24 cellular contexts compared by ENCODE assay signal in genomic region chr16:88582912-88583575, GRCh38. TPM values are rescaled to one million over a fixed set of nuclear protein-coding genes. Genes with fewer than 3 reads are reported as not detected.
DNase-seq lines count a peak whose midpoint lies in the region; ATAC-seq, FAIRE-seq and TF ChIP-seq lines count a peak whose summit lies in the region.
"Had no signal": no experiment of that assay in that cellular context is flagged by ENCODE, and none has a peak within 500 bp of the region (broad histone marks: within the 10 kb centered on the region; RNA-seq: fewer than 3 reads in every experiment).

No MANE protein-coding gene starts in this region.

- no peaks in the 10 kb centered on the region for H3K27me3 Mint-ChIP-seq in activated CD8-positive, alpha-beta memory T cell treated with anti-CD3 and anti-CD28 coated beads, Interleukin-2, amount 10 ng/mL, durations not matched to agents 7 days and 5 days
- no peaks in the 10 kb centered on the region for H3K27me3 Mint-ChIP-seq in CD4-positive, CD25-positive, alpha-beta regulatory T cell
- no peaks in the 10 kb centered on the region for H3K27me3 Mint-ChIP-seq in T-helper 17 cell
- H3K27me3 Mint-ChIP-seq: B cell had no signal

- whole genome bisulfite sequencing in K562 (ENCODE audit: insufficient coverage, low coverage, missing lambda C conversion rate), result 91% methylated on average over 13 of the region's 14 CpGs

- no peak for ATAC-seq in activated CD8-positive, alpha-beta memory T cell treated with anti-CD3 and anti-CD28 coated beads, Interleukin-2, amount 10 ng/mL, durations not matched to agents 7 days and 5 days
- ATAC-seq in CD4-positive, CD25-positive, alpha-beta regulatory T cell (ENCODE audit: low read depth in 2 of 2), result peak in 1 of 2 donors; percentile 49
- ATAC-seq in T-helper 17 cell (no peak), K562 (no peak)
- ATAC-seq: SK-N-SH treated with all-trans-retinoic acid at 6 μM for 48 hours had no signal

- peak overlapping the region; percentile 60 for H3K27ac ChIP-seq in CD4-positive, CD25-positive, alpha-beta regulatory T cell (ENCODE audit: insufficient read depth, low read length, poor library complexity, severe bottlenecking)
- H3K27ac ChIP-seq in K562 (ENCODE audit: extremely low read depth, low read depth, low read length), result no peak overlapping the region
- H3K27ac ChIP-seq: HL-60, KMS-11, Peyer's patch had no signal

- no peak overlapping the region for H2AFZ ChIP-seq in K562 (ENCODE audit: low read depth, low read length)

- no peak for TF ChIP-seq EP300 in K562 (IDR thresholded peaks at IDR 0.05; ENCODE audit: low read length)

- H3K36me3 ChIP-seq in CD4-positive, CD25-positive, alpha-beta regulatory T cell (ENCODE audit: control insufficient read depth, insufficient read depth, low read length), result peaks cover 56% of the 10 kb centered on the region
- peaks cover 94% of the 10 kb centered on the region for H3K36me3 ChIP-seq in K562 (ENCODE audit: control insufficient read depth, insufficient read depth, low read length)

- POLR2A ChIA-PET in K562 (lab: Yijun Ruan, JAX), result interaction anchor here (1.0 to 3.6 kb wide), 2 partner anchors 12 to 34 kb away, joined by 3 to 27 read pairs; partner anchors contain the start of gene ZC3H18

- H3K9me3 Mint-ChIP-seq in activated CD8-positive, alpha-beta memory T cell treated with anti-CD3 and anti-CD28 coated beads, Interleukin-2, amount 10 ng/mL, durations not matched to agents 7 days and 5 days (ENCODE audit: low read depth), result no peaks in the 10 kb centered on the region
- H3K9me3 Mint-ChIP-seq in CD4-positive, CD25-positive, alpha-beta regulatory T cell, result peaks cover 0 to 1% (median 0%) of the 10 kb centered on the region in 7 donors
- H3K9me3 Mint-ChIP-seq: HFFc6 had no signal

- no peak for TF ChIP-seq RAD21 in K562 (CRISPR knock-in tag; conservative IDR thresholded peaks at IDR 0.05 in 1 of 2, IDR thresholded peaks at IDR 0.05 in 1 of 2)

- no peaks in the 10 kb centered on the region for H3K9me3 ChIP-seq in CD4-positive, CD25-positive, alpha-beta regulatory T cell (ENCODE audit: control insufficient read depth in 2 of 2, low read length in 2 of 2)
- H3K9me3 ChIP-seq in T-helper 17 cell (ENCODE audit: control insufficient read depth, low read length, poor library complexity, severe bottlenecking), result no peaks in the 10 kb centered on the region
- H3K9me3 ChIP-seq in K562 (replicated peaks; ENCODE audit: control insufficient read depth, insufficient read depth, low read depth, low read length), result no peaks in the 10 kb centered on the region
- H3K9me3 ChIP-seq: Peyer's patch had no signal

- peaks cover 6% of the 10 kb centered on the region for H3K9me1 ChIP-seq in K562 (ENCODE audit: control insufficient read depth, insufficient read depth, low read length)

- H3K9ac ChIP-seq in K562 (ENCODE audit: insufficient read depth in 1 of 2, low read depth in 2 of 2, low read length in 2 of 2), result peak overlapping the region in 1 of 2 experiments; percentile 62; a peak in 2 of 4 replicates
- H3K9ac ChIP-seq: KMS-11 had no signal

- H3K4me3 ChIP-seq in CD4-positive, CD25-positive, alpha-beta regulatory T cell (ENCODE audit: low read depth, low read length), result no peak overlapping the region
- no peak overlapping the region for H3K4me3 ChIP-seq in K562
- H3K4me3 ChIP-seq: Peyer's patch had no signal

- peaks cover 45% of the 10 kb centered on the region for H4K20me1 ChIP-seq in K562 (replicated peaks; ENCODE audit: control insufficient read depth, insufficient read depth, low read length)

- intact Hi-C loops in K562 (cut with micrococcal nuclease), result no loop called here

- H3K4me1 Mint-ChIP-seq in activated CD8-positive, alpha-beta memory T cell treated with anti-CD3 and anti-CD28 coated beads, Interleukin-2, amount 10 ng/mL, durations not matched to agents 7 days and 5 days, result peaks cover 46% of the 10 kb centered on the region
- H3K4me1 Mint-ChIP-seq in CD4-positive, CD25-positive, alpha-beta regulatory T cell, result peaks cover 13 to 81% (median 43%) of the 10 kb centered on the region in 4 donors
- H3K4me1 Mint-ChIP-seq in T-helper 17 cell, result peaks cover 30% of the 10 kb centered on the region
- H3K4me1 Mint-ChIP-seq: CD14-positive monocyte had no signal

- peak overlapping the region; percentile 45 for H3K27ac Mint-ChIP-seq in activated CD8-positive, alpha-beta memory T cell treated with anti-CD3 and anti-CD28 coated beads, Interleukin-2, amount 10 ng/mL, durations not matched to agents 7 days and 5 days
- peak overlapping the region in 2 of 3 donors; percentile 63 to 85 for H3K27ac Mint-ChIP-seq in CD4-positive, CD25-positive, alpha-beta regulatory T cell
- H3K27ac Mint-ChIP-seq in T-helper 17 cell, result peak overlapping the region; percentile 86
- H3K27ac Mint-ChIP-seq: B cell, HFFc6 had no signal

- no peak for TF ChIP-seq POLR2A in K562 (conservative IDR thresholded peaks at IDR 0.05)

- in situ Hi-C loops in K562 (cut with MboI), result no loop called here

- H3K4me1 ChIP-seq in CD4-positive, CD25-positive, alpha-beta regulatory T cell (ENCODE audit: control insufficient read depth, insufficient read depth, low read length, poor library complexity, severe bottlenecking), result peaks cover 41% of the 10 kb centered on the region
- H3K4me1 ChIP-seq in K562 (replicated peaks in 1 of 2; ENCODE audit: control insufficient read depth in 2 of 2, insufficient read depth in 2 of 2, low read length in 2 of 2), result peaks cover 0 to 11% of the 10 kb centered on the region in 2 experiments; a peak in 2 of 5 replicates
- H3K4me1 ChIP-seq: Peyer's patch had no signal

- no TSS peak for BruUV-seq in K562 (replicated peaks; lab: Mats Ljungman, UMichigan)

- H3K79me2 ChIP-seq in K562 (ENCODE audit: control insufficient read depth, insufficient read depth, low read length), result peaks cover 78% of the 10 kb centered on the region

- no peaks in the 10 kb centered on the region for H3K27me3 ChIP-seq in CD4-positive, CD25-positive, alpha-beta regulatory T cell (ENCODE audit: control insufficient read depth, insufficient read depth, low read length)
- no peaks in the 10 kb centered on the region for H3K27me3 ChIP-seq in K562 (ENCODE audit: control insufficient read depth in 2 of 2, insufficient read depth in 2 of 2, low read length in 2 of 2)
- H3K27me3 ChIP-seq: Peyer's patch had no signal

- TF ChIP-seq CTCF in K562 (IDR thresholded peaks at IDR 0.05 in 2 of 3, conservative IDR thresholded peaks at IDR 0.05 in 1 of 3; ENCODE audit: insufficient read depth in 2 of 3, low read depth in 1 of 3, low read length in 3 of 3), result no peak

- CTCF ChIA-PET in activated CD8-positive, alpha-beta memory T cell treated with anti-CD3 and anti-CD28 coated beads, Interleukin-2, amount 10 ng/mL, durations not matched to agents 7 days and 5 days (lab: Charles Lee), result interaction anchor here (1.9 kb wide), 2 partner anchors 13 to 37 kb away, joined by 5 to 10 read pairs; partner anchors contain the start of gene ZC3H18
- CTCF ChIA-PET in K562 (lab: Yijun Ruan, JAX; ENCODE audit: low intra/inter-chr PET ratio), result no interaction called here

- DNase-seq in activated CD8-positive, alpha-beta memory T cell treated with anti-CD3 and anti-CD28 coated beads, Interleukin-2, amount 10 ng/mL, durations not matched to agents 7 days and 5 days, result no peak
- no peak for DNase-seq in activated CD8-positive, alpha-beta memory T cell treated with anti-CD3 and anti-CD28 coated beads, Interleukin-2, amount 50 U/mL, for 4 hours
- DNase-seq in CD4-positive, CD25-positive, alpha-beta regulatory T cell, result peak in 1 of 3 donors; percentile 57
- no peak for DNase-seq in T-helper 17 cell
- DNase-seq in K562 (ENCODE audit: extremely low read depth in 1 of 4, low spot score in 3 of 4), result no peak
- DNase-seq in NCI-H446 (lab: John Stamatoyannopoulos, UW), result no peak
- DNase-seq in NCI-H345 (lab: John Stamatoyannopoulos, UW), result no peak
- DNase-seq: COR-L47, DMS79, H7, HFFc6, NCI-H1105 treated with DMSO at 0.1 percent for 48 hours, NCI-H2029 treated with DMSO at 0.1 percent for 48 hours, NCI-H226, NCI-H524 treated with DMSO at 0.1 percent for 48 hours, NCI-H82, Peyer's patch had no signal

- peaks cover 25% of the 10 kb centered on the region for H3K36me3 Mint-ChIP-seq in activated CD8-positive, alpha-beta memory T cell treated with anti-CD3 and anti-CD28 coated beads, Interleukin-2, amount 10 ng/mL, durations not matched to agents 7 days and 5 days
- peaks cover 20% of the 10 kb centered on the region for H3K36me3 Mint-ChIP-seq in CD4-positive, CD25-positive, alpha-beta regulatory T cell
- H3K36me3 Mint-ChIP-seq in T-helper 17 cell (ENCODE audit: low read depth), result peaks cover 7% of the 10 kb centered on the region

- no peak for FAIRE-seq in K562 (lab: Jason Lieb, UNC)
- FAIRE-seq: A204.1, GM19239 had no signal

- no peak overlapping the region for H3K4me3 Mint-ChIP-seq in activated CD8-positive, alpha-beta memory T cell treated with anti-CD3 and anti-CD28 coated beads, Interleukin-2, amount 10 ng/mL, durations not matched to agents 7 days and 5 days
- peak overlapping the region in 3 of 4 donors; percentile 66 to 70 (median 69) for H3K4me3 Mint-ChIP-seq in CD4-positive, CD25-positive, alpha-beta regulatory T cell
- H3K4me3 Mint-ChIP-seq in T-helper 17 cell, result no peak overlapping the region
- H3K4me3 Mint-ChIP-seq: B cell, CD14-positive monocyte, HFFc6 had no signal

- no peak overlapping the region for H3K4me2 ChIP-seq in K562 (ENCODE audit: insufficient read depth, low read length)
- H3K4me2 ChIP-seq: KMS-11 had no signal

RNA-seq across cellular contexts. Expression of gene ZC3H18, which starts 12.8 kb away (rescaled TPM):
- 10 to 100 TPM; 88.1 to 93.9 TPM for total RNA-seq in activated CD8-positive, alpha-beta memory T cell treated with anti-CD3 and anti-CD28 coated beads, Interleukin-2, amount 10 ng/mL, durations not matched to agents 7 days and 5 days
- 162 TPM for total RNA-seq in CD4-positive, CD25-positive, alpha-beta regulatory T cell
- polyA plus RNA-seq in CD4-positive, CD25-positive, alpha-beta regulatory T cell, result 10 to 100 TPM; 10.9 to 15.3 (median 12.8) TPM
- total RNA-seq in T-helper 17 cell (100 to 1,000 TPM; 100 to 141 TPM), K562 (2014; rRNA removed) (26.9 and 35.1 TPM in 2 replicates), K562 (2014; rRNA removed; fragmentation: Illumina TruSeq; extraction: Trizol) (16.0 and 16.3 TPM in 2 replicates), K562 (2015; rRNA removed; fragmentation: Illumina TruSeq; extraction: Trizol) (31.1 and 33.9 TPM in 2 replicates), K562 (2021) (81.3 and 88.7 TPM in 2 replicates)
- total RNA-seq in K562 (2011; cell fraction: chromatin; rRNA removed; ENCODE audit: low replicate concordance), result 74.4 and 112 TPM in 2 replicates
- total RNA-seq in K562 (2011; cell fraction: nucleolus; rRNA removed), result 51.3 and 61.4 TPM in 2 replicates
- total RNA-seq in K562 (2011; cell fraction: nucleoplasm; rRNA removed), result 61.1 and 63.4 TPM in 2 replicates
- polyA plus RNA-seq in K562 (2011; rRNA removed) (12.5 and 15.8 TPM in 2 replicates), K562 (2014; fragmentation: Illumina TruSeq; extraction: Trizol) (60.7 and 65.3 TPM in 2 replicates), K562 (2014; fragmentation: Nextera tagmentation; extraction: Ambion mirVana) (1 to 10 TPM; 1.7 to 2.0 TPM), K562 (2014; rRNA removed) (37.1 and 49.2 TPM in 2 replicates)
- 10.1 and 15.8 TPM in 2 replicates for polyA plus RNA-seq in K562 (2011; cell fraction: cytosol; rRNA removed)
- 43.3 and 65.6 TPM in 2 replicates for polyA plus RNA-seq in K562 (2011; cell fraction: nucleus; rRNA removed)
- 57.6 and 59.2 TPM in 2 replicates for polyA plus RNA-seq in K562 (2012)
- polyA minus RNA-seq in K562 (2011; rRNA and poly(A)+ RNA removed), result 7.9 and 9.1 TPM in 2 replicates
- polyA minus RNA-seq in K562 (2011; cell fraction: cytosol; rRNA and poly(A)+ RNA removed), result 23.7 and 30.6 TPM in 2 replicates
- polyA minus RNA-seq in K562 (2011; cell fraction: nucleus; rRNA and poly(A)+ RNA removed), result 17.5 and 19.1 TPM in 2 replicates

RNA-seq across cellular contexts. Expression of gene IL17C, which starts 55.3 kb away (rescaled TPM):
- total RNA-seq in activated CD8-positive, alpha-beta memory T cell treated with anti-CD3 and anti-CD28 coated beads, Interleukin-2, amount 10 ng/mL, durations not matched to agents 7 days and 5 days, result under 1 TPM in 1 of 2 experiments, not detected in 1; 0.29 TPM
- 1.2 TPM for total RNA-seq in CD4-positive, CD25-positive, alpha-beta regulatory T cell
- not detected for polyA plus RNA-seq in CD4-positive, CD25-positive, alpha-beta regulatory T cell
- total RNA-seq in T-helper 17 cell, result under 1 TPM; 0.65 to 0.86 TPM
- total RNA-seq in K562 (2011; cell fraction: chromatin; rRNA removed; ENCODE audit: low replicate concordance), result not detected in 2 replicates
- total RNA-seq in K562 (2011; cell fraction: nucleolus; rRNA removed), result not detected in 2 replicates
- total RNA-seq in K562 (2011; cell fraction: nucleoplasm; rRNA removed), result not detected in 2 replicates
- total RNA-seq in K562 (2014; rRNA removed), result not detected in 2 replicates
- total RNA-seq in K562 (2014; rRNA removed; fragmentation: Illumina TruSeq; extraction: Trizol), result not detected in 2 replicates
- not detected in 2 replicates for total RNA-seq in K562 (2015; rRNA removed; fragmentation: Illumina TruSeq; extraction: Trizol)
- not detected in 2 replicates for total RNA-seq in K562 (2021)
- polyA plus RNA-seq in K562 (2011; rRNA removed), result not detected in 2 replicates
- polyA plus RNA-seq in K562 (2011; cell fraction: cytosol; rRNA removed), result not detected in 2 replicates
- 0.21 TPM in 1 of 2 replicates, not detected in the other for polyA plus RNA-seq in K562 (2011; cell fraction: nucleus; rRNA removed)
- not detected in 2 replicates for polyA plus RNA-seq in K562 (2012)
- polyA plus RNA-seq in K562 (2014; fragmentation: Illumina TruSeq; extraction: Trizol), result not detected in 2 replicates
- polyA plus RNA-seq in K562 (2014; fragmentation: Nextera tagmentation; extraction: Ambion mirVana), result not detected
- not detected in 2 replicates for polyA plus RNA-seq in K562 (2014; rRNA removed)
- not detected in 2 replicates for polyA minus RNA-seq in K562 (2011; rRNA and poly(A)+ RNA removed)
- polyA minus RNA-seq in K562 (2011; cell fraction: cytosol; rRNA and poly(A)+ RNA removed), result not detected in 2 replicates
- polyA minus RNA-seq in K562 (2011; cell fraction: nucleus; rRNA and poly(A)+ RNA removed), result not detected in 2 replicates
- total RNA-seq: HFFc6, Peyer's patch had no signal
- polyA plus RNA-seq: CD14-positive monocyte had no signal

Comparison
In these comparisons a context has a peak if more than half of its experiments do, and no peak if none do; other contexts are left out.
1. H3K4me3 Mint-ChIP-seq: peak in CD4-positive, CD25-positive, alpha-beta regulatory T cell (3 of 4); none in activated CD8-positive, alpha-beta memory T cell treated with anti-CD3 and anti-CD28 coated beads, Interleukin-2, amount 10 ng/mL, durations not matched to agents 7 days and 5 days (single experiment) and T-helper 17 cell (single experiment).
2. Peak in every context shown above with its lines, with median percentiles within 50 percentile points of each other: H3K27ac Mint-ChIP-seq.